ENCODE assay signal across 8 cellular contexts in genomic region chr12:57069522-57069921, GRCh38. TPM values are rescaled to one million over a fixed set of nuclear protein-coding genes. Genes with fewer than 3 reads are reported as not detected.
A peak's percentile ranks its signal among the peaks of the same experiment; 100 is the strongest.
DNase-seq lines count a peak whose midpoint lies in the region; ATAC-seq, FAIRE-seq and TF ChIP-seq lines count a peak whose summit lies in the region.

No MANE protein-coding gene starts in this region.

- no peaks in the 10 kb centered on the region for H3K9me3 ChIP-seq in endothelial cell of umbilical vein (replicated peaks; ENCODE audit: control insufficient read depth, insufficient read depth, low read length)
- H3K9me3 ChIP-seq in thoracic aorta: no peaks in the 10 kb centered on the region

- dilution Hi-C loops in endothelial cell of umbilical vein (cut with MboI; ENCODE audit: extremely low pct_ligation_motif_present, low sequenced_read_pairs): no loop called here

- CTCF ChIA-PET in BJ (lab: Yijun Ruan, JAX) (interaction anchor here (0.6 to 9.4 kb wide), 34 partner anchors 9 to 176 kb away, joined by 3 to 199 read pairs (median 6); partner anchors contain the start of genes MYO1A, NAB2, NEMP1 and STAT6), endothelial cell of umbilical vein (lab: Charles Lee) (interaction anchor here (0.6 to 5.4 kb wide), 46 partner anchors 9 to 695 kb away, joined by 3 to 449 read pairs (median 5); partner anchors contain the start of genes LRP1, NAB2, NEMP1 and STAT6)

- H3K27ac ChIP-seq in endothelial cell of umbilical vein (ENCODE audit: insufficient read depth, low read depth, low read length): no peak overlapping the region
- peak overlapping the region; percentile 79 to 84 for H3K27ac ChIP-seq in thoracic aorta

- FAIRE-seq in endothelial cell of umbilical vein (lab: Jason Lieb, UNC): peak; percentile 96

- H3K27me3 ChIP-seq in BJ (ENCODE audit: control insufficient read depth, insufficient read depth, low read length) (no peaks in the 10 kb centered on the region), endothelial cell of umbilical vein (ENCODE audit: control insufficient read depth in 2 of 2, insufficient read depth in 2 of 2, low read length in 2 of 2) (no peaks in the 10 kb centered on the region), thoracic aorta (replicated peaks; ENCODE audit: insufficient read depth) (no peaks in the 10 kb centered on the region)

- H3K4me3 ChIP-seq in BJ (ENCODE audit: low read depth, low read length): no peak overlapping the region
- H3K4me3 ChIP-seq in endothelial cell of umbilical vein (replicated peaks in 1 of 3; ENCODE audit: insufficient read depth in 1 of 3, low read depth in 1 of 3, low read length in 3 of 3): no peak overlapping the region
- H3K4me3 ChIP-seq in thoracic aorta: no peak overlapping the region

- H3K9me1 ChIP-seq in endothelial cell of umbilical vein (replicated peaks; ENCODE audit: control insufficient read depth, extremely low read depth, insufficient read depth, low read length): no peaks in the 10 kb centered on the region

- TF ChIP-seq CTCF in BJ (IDR thresholded peaks at IDR 0.05; ENCODE audit: insufficient read depth, low read depth, low read length): peak; percentile 83
- TF ChIP-seq CTCF in endothelial cell of umbilical vein (IDR thresholded peaks at IDR 0.05; ENCODE audit: extremely low read depth in 1 of 2, insufficient read depth in 1 of 2, low read depth in 1 of 2, low read length in 2 of 2): peak; percentile 75 to 80
- TF ChIP-seq CTCF in thoracic aorta (IDR thresholded peaks at IDR 0.05): peak; percentile 90

- H3K4me2 ChIP-seq in endothelial cell of umbilical vein (ENCODE audit: insufficient read depth, low read length): no peak overlapping the region

- BruUV-seq in endothelial cell of umbilical vein (replicated peaks; lab: Mats Ljungman, UMichigan): no TSS peak

- ATAC-seq in GM18870 (IDR thresholded peaks at IDR 0.05; ENCODE audit: unreplicated experiment): peak; percentile 74
- peak; percentile 76 for ATAC-seq in HG03280 (IDR thresholded peaks at IDR 0.05; ENCODE audit: unreplicated experiment)
- peak; percentile 98 for ATAC-seq in thoracic aorta (ENCODE audit: insufficient number of reproducible peaks, low FRiP score, low read depth)

- no peaks in the 10 kb centered on the region for H3K79me2 ChIP-seq in endothelial cell of umbilical vein (ENCODE audit: control insufficient read depth, insufficient read depth, low read length)

- H3K36me3 ChIP-seq in BJ (ENCODE audit: control insufficient read depth, insufficient read depth, low read length): no peaks in the 10 kb centered on the region
- peaks cover 0 to 13% of the 10 kb centered on the region in 2 experiments for H3K36me3 ChIP-seq in endothelial cell of umbilical vein (ENCODE audit: control insufficient read depth in 2 of 2, extremely low read depth in 1 of 2, insufficient read depth in 2 of 2, low read length in 2 of 2)
- H3K36me3 ChIP-seq in thoracic aorta: peaks cover 3% of the 10 kb centered on the region

- no peak overlapping the region for H3K9ac ChIP-seq in endothelial cell of umbilical vein (replicated peaks; ENCODE audit: extremely low read depth, insufficient read depth, low read length)

- TF ChIP-seq POLR2A in endothelial cell of umbilical vein (IDR thresholded peaks at IDR 0.05; ENCODE audit: low read depth, low read length): no peak

- no peaks in the 10 kb centered on the region for H4K20me1 ChIP-seq in endothelial cell of umbilical vein (replicated peaks; ENCODE audit: control insufficient read depth, extremely low read depth, insufficient read depth, low read length)

- DNase-seq in BJ (ENCODE audit: low read depth): no peak
- DNase-seq in NCI-H460 (ENCODE audit: extremely low read depth, low read depth): peak; percentile 78
- DNase-seq in activated CD4-positive, alpha-beta T cell treated with anti-CD3 and anti-CD28 coated beads, Interleukin-2, amount 50 U/mL, for 4 hours: peak; percentile 42 to 50
- peak; percentile 80 for DNase-seq in endothelial cell of umbilical vein (ENCODE audit: low read depth, low spot score)
- peak; percentile 79 for DNase-seq in middle frontal gyrus (ENCODE audit: extremely low spot score, low spot score)
- no peak for DNase-seq in thoracic aorta (ENCODE audit: low spot score)

- H2AFZ ChIP-seq in endothelial cell of umbilical vein (ENCODE audit: low read depth, low read length): no peak overlapping the region

- POLR2A ChIA-PET in BJ (lab: Charles Lee) (interaction anchor here (0.6 to 1.8 kb wide), 3 partner anchors 10 to 66 kb away, joined by 4 to 11 read pairs (median 8); partner anchors contain the start of gene STAT6), endothelial cell of umbilical vein (lab: Charles Lee) (interaction anchor here (0.8 to 1.0 kb wide), 3 partner anchors 19 to 43 kb away, joined by 3 to 7 read pairs (median 3); partner anchors contain the start of gene NAB2)

- intact Hi-C loops in endothelial cell of umbilical vein (cut with micrococcal nuclease): loop anchor here (1.0 kb wide), 3 partner anchors 24 to 114 kb away; no protein-coding TSS in a partner anchor

- H3K4me1 ChIP-seq in endothelial cell of umbilical vein (ENCODE audit: control insufficient read depth, extremely low read depth, insufficient read depth, low read length) (no peaks in the 10 kb centered on the region), thoracic aorta (ENCODE audit: control insufficient read depth in 1 of 2, low read depth in 2 of 2) (peaks cover 10 to 22% of the 10 kb centered on the region in 2 donors)

RNA-seq across cellular contexts. Expression of gene NEMP1, which starts 9.1 kb away (rescaled TPM):
- 6.7 and 12.0 TPM in 2 replicates for polyA plus RNA-seq in BJ (2011; rRNA removed)
- polyA minus RNA-seq in BJ (2011; rRNA and poly(A)+ RNA removed): 5.0 and 6.5 TPM in 2 replicates
- total RNA-seq in NCI-H460 (2014; rRNA removed; shearing (Covaris generic)): 22.8 and 23.6 TPM in 2 replicates
- polyA plus RNA-seq in NCI-H460 (2014; cell fraction: nucleus; rRNA removed): 31.7 and 46.0 TPM in 2 replicates
- 21.5 and 27.7 TPM in 2 replicates for total RNA-seq in endothelial cell of umbilical vein
- polyA plus RNA-seq in endothelial cell of umbilical vein: 9.0 and 10.8 TPM in 2 replicates
- 6.7 TPM in 2 replicates for polyA plus RNA-seq in endothelial cell of umbilical vein (2011; cell fraction: cytosol; rRNA removed)
- 32.5 and 40.5 TPM in 2 replicates for polyA plus RNA-seq in endothelial cell of umbilical vein (2011; cell fraction: nucleus; rRNA removed)
- polyA plus RNA-seq in endothelial cell of umbilical vein (2012): 7.4 and 11.7 TPM in 2 replicates
- polyA minus RNA-seq in endothelial cell of umbilical vein: 19.8 and 21.7 TPM in 2 replicates
- polyA minus RNA-seq in endothelial cell of umbilical vein (2011; cell fraction: cytosol; rRNA and poly(A)+ RNA removed): 18.2 TPM
- 9.5 and 17.7 TPM in 2 replicates for polyA minus RNA-seq in endothelial cell of umbilical vein (2011; cell fraction: nucleus; rRNA and poly(A)+ RNA removed)
- 1 to 10 TPM; 6.6 to 6.9 TPM for total RNA-seq in thoracic aorta

RNA-seq across cellular contexts. Expression of gene NAB2, which starts 19.4 kb away (rescaled TPM):
- polyA plus RNA-seq in BJ (2011; rRNA removed) (41.7 and 50.2 TPM in 2 replicates), endothelial cell of umbilical vein (14.6 and 19.5 TPM in 2 replicates)
- polyA minus RNA-seq in BJ (2011; rRNA and poly(A)+ RNA removed): 40.1 and 65.0 TPM in 2 replicates
- 16.3 and 19.6 TPM in 2 replicates for total RNA-seq in NCI-H460 (2014; rRNA removed; shearing (Covaris generic))
- polyA plus RNA-seq in NCI-H460 (2014; cell fraction: nucleus; rRNA removed): 18.9 and 35.8 TPM in 2 replicates
- total RNA-seq in endothelial cell of umbilical vein (13.4 and 15.9 TPM in 2 replicates), thoracic aorta (10 to 100 TPM; 30.5 to 39.3 TPM)
- polyA plus RNA-seq in endothelial cell of umbilical vein (2011; cell fraction: cytosol; rRNA removed): 9.2 and 11.3 TPM in 2 replicates
- polyA plus RNA-seq in endothelial cell of umbilical vein (2011; cell fraction: nucleus; rRNA removed): 11.9 and 14.2 TPM in 2 replicates
- 6.5 and 11.1 TPM in 2 replicates for polyA plus RNA-seq in endothelial cell of umbilical vein (2012)
- 20.5 and 21.2 TPM in 2 replicates for polyA minus RNA-seq in endothelial cell of umbilical vein
- polyA minus RNA-seq in endothelial cell of umbilical vein (2011; cell fraction: cytosol; rRNA and poly(A)+ RNA removed): 10.1 TPM
- polyA minus RNA-seq in endothelial cell of umbilical vein (2011; cell fraction: nucleus; rRNA and poly(A)+ RNA removed): 4.5 and 6.8 TPM in 2 replicates

RNA-seq across cellular contexts. Expression of gene MYO1A, which starts 19.6 kb away (rescaled TPM):
- polyA plus RNA-seq in BJ (2011; rRNA removed): 0.02 and 0.15 TPM in 2 replicates
- polyA minus RNA-seq in BJ (2011; rRNA and poly(A)+ RNA removed): 0.21 TPM in 1 of 2 replicates, not detected in the other
- not detected in 2 replicates for total RNA-seq in NCI-H460 (2014; rRNA removed; shearing (Covaris generic))
- 0.44 TPM in 1 of 2 replicates, not detected in the other for polyA plus RNA-seq in NCI-H460 (2014; cell fraction: nucleus; rRNA removed)
- total RNA-seq in endothelial cell of umbilical vein: not detected in 2 replicates
- polyA plus RNA-seq in endothelial cell of umbilical vein: not detected in 2 replicates
- polyA plus RNA-seq in endothelial cell of umbilical vein (2011; cell fraction: cytosol; rRNA removed): not detected in 2 replicates
- polyA plus RNA-seq in endothelial cell of umbilical vein (2011; cell fraction: nucleus; rRNA removed): 0.07 TPM in 1 of 2 replicates, not detected in the other
- polyA plus RNA-seq in endothelial cell of umbilical vein (2012): not detected in 2 replicates
- 0.10 TPM in 1 of 2 replicates, not detected in the other for polyA minus RNA-seq in endothelial cell of umbilical vein
- not detected for polyA minus RNA-seq in endothelial cell of umbilical vein (2011; cell fraction: cytosol; rRNA and poly(A)+ RNA removed)
- 0.24 and 0.29 TPM in 2 replicates for polyA minus RNA-seq in endothelial cell of umbilical vein (2011; cell fraction: nucleus; rRNA and poly(A)+ RNA removed)
- 1 to 10 TPM; 1.7 to 2.2 TPM for total RNA-seq in thoracic aorta

RNA-seq across cellular contexts. Expression of gene STAT6, which starts 41.6 kb away (rescaled TPM):
- polyA plus RNA-seq in BJ (2011; rRNA removed): 110 and 177 TPM in 2 replicates
- 71.4 and 108 TPM in 2 replicates for polyA minus RNA-seq in BJ (2011; rRNA and poly(A)+ RNA removed)
- total RNA-seq in NCI-H460 (2014; rRNA removed; shearing (Covaris generic)): 51.3 and 68.8 TPM in 2 replicates
- polyA plus RNA-seq in NCI-H460 (2014; cell fraction: nucleus; rRNA removed): 172 and 185 TPM in 2 replicates
- total RNA-seq in endothelial cell of umbilical vein: 101 and 136 TPM in 2 replicates
- polyA plus RNA-seq in endothelial cell of umbilical vein: 147 and 164 TPM in 2 replicates
- 90.9 and 106 TPM in 2 replicates for polyA plus RNA-seq in endothelial cell of umbilical vein (2011; cell fraction: cytosol; rRNA removed)
- polyA plus RNA-seq in endothelial cell of umbilical vein (2011; cell fraction: nucleus; rRNA removed): 343 and 418 TPM in 2 replicates
- polyA plus RNA-seq in endothelial cell of umbilical vein (2012): 112 and 122 TPM in 2 replicates
- 126 and 150 TPM in 2 replicates for polyA minus RNA-seq in endothelial cell of umbilical vein
- 47.6 TPM for polyA minus RNA-seq in endothelial cell of umbilical vein (2011; cell fraction: cytosol; rRNA and poly(A)+ RNA removed)
- polyA minus RNA-seq in endothelial cell of umbilical vein (2011; cell fraction: nucleus; rRNA and poly(A)+ RNA removed): 64.2 and 65.2 TPM in 2 replicates
- 100 to 1,000 TPM; 133 to 185 TPM for total RNA-seq in thoracic aorta

RNA-seq across cellular contexts. Expression of gene TAC3, which starts 53.2 kb away (rescaled TPM):
- polyA plus RNA-seq in BJ (2011; rRNA removed) (not detected in 2 replicates), endothelial cell of umbilical vein (not detected in 2 replicates)
- polyA minus RNA-seq in BJ (2011; rRNA and poly(A)+ RNA removed): not detected in 2 replicates
- not detected in 2 replicates for total RNA-seq in NCI-H460 (2014; rRNA removed; shearing (Covaris generic))
- polyA plus RNA-seq in NCI-H460 (2014; cell fraction: nucleus; rRNA removed): not detected in 2 replicates
- total RNA-seq in endothelial cell of umbilical vein (not detected in 2 replicates), thoracic aorta (not detected)
- polyA plus RNA-seq in endothelial cell of umbilical vein (2011; cell fraction: cytosol; rRNA removed): not detected in 2 replicates
- not detected in 2 replicates for polyA plus RNA-seq in endothelial cell of umbilical vein (2011; cell fraction: nucleus; rRNA removed)
- polyA plus RNA-seq in endothelial cell of umbilical vein (2012): not detected in 2 replicates
- not detected in 2 replicates for polyA minus RNA-seq in endothelial cell of umbilical vein
- polyA minus RNA-seq in endothelial cell of umbilical vein (2011; cell fraction: cytosol; rRNA and poly(A)+ RNA removed): not detected
- not detected in 2 replicates for polyA minus RNA-seq in endothelial cell of umbilical vein (2011; cell fraction: nucleus; rRNA and poly(A)+ RNA removed)

Comparison
In these comparisons a context has a peak if more than half of its experiments do, and no peak if none do; other contexts are left out.
1. DNase-seq: peak in NCI-H460 (single experiment), activated CD4-positive, alpha-beta T cell treated with anti-CD3 and anti-CD28 coated beads, Interleukin-2, amount 50 U/mL, for 4 hours (2 of 2), endothelial cell of umbilical vein (single experiment) and middle frontal gyrus (single experiment); none in BJ (single experiment) and thoracic aorta (single experiment).
2. Peak in every context shown above with its lines, with median percentiles within 50 percentile points of each other: CTCF ChIP-seq and ATAC-seq.